2 cellular contexts compared by ENCODE assay signal in the genomic region with DNA sequence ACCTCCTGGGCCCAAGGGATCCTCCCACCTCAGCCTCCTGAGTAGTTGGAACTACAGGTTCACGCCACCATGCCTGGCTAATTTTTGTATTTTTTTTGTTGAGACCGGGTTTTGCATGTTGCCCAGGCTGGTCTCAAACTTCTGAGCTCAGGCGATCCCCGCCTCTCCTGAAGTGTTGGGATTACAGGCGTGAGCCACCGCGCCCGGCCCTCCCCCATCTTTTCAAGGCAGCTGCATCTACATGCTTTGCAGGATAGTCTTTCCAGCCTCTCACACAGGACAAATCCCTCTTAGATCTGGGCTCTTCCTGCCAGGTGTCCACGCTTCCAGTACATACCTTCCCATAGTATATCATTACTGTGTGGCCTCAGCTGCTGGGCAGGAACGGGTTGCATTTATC.
TF ChIP-seq lines count a peak whose summit lies in the region.

No MANE protein-coding gene starts in this region.

TF ChIP-seq in SK-N-SH, 30 proteins besides CTCF, POLR2A, EP300 and RAD21:
- TF ChIP-seq FOSL2 (IDR thresholded peaks at IDR 0.05; ENCODE audit: borderline replicate concordance, low read depth) (no peak), JUND (IDR thresholded peaks at IDR 0.05) (no peak), GATA2 (CRISPR knock-in tag; IDR thresholded peaks at IDR 0.05) (no peak), CHD2 (IDR thresholded peaks at IDR 0.05; ENCODE audit: low read length, partially characterized antibody) (no peak), FOXJ3 (CRISPR knock-in tag; IDR thresholded peaks at IDR 0.05) (no peak), FOXM1 (IDR thresholded peaks at IDR 0.05; ENCODE audit: low read depth) (no peak), EZH2phosphoT487 (IDR thresholded peaks at IDR 0.05; ENCODE audit: borderline replicate concordance, low read depth) (no peak), GABPA (IDR thresholded peaks at IDR 0.05; ENCODE audit: low read depth) (no peak), TCF12 (IDR thresholded peaks at IDR 0.05) (no peak), NFIC (IDR thresholded peaks at IDR 0.05; ENCODE audit: borderline replicate concordance) (no peak), YY1 (IDR thresholded peaks at IDR 0.05; ENCODE audit: low read depth) (no peak), SMC3 (IDR thresholded peaks at IDR 0.05; ENCODE audit: low read depth, low read length) (no peak), MXI1 (IDR thresholded peaks at IDR 0.05; ENCODE audit: low read depth, low read length) (no peak), NRF1 (IDR thresholded peaks at IDR 0.05; ENCODE audit: low read depth, low read length) (no peak)
- TF ChIP-seq, protein P1, sequence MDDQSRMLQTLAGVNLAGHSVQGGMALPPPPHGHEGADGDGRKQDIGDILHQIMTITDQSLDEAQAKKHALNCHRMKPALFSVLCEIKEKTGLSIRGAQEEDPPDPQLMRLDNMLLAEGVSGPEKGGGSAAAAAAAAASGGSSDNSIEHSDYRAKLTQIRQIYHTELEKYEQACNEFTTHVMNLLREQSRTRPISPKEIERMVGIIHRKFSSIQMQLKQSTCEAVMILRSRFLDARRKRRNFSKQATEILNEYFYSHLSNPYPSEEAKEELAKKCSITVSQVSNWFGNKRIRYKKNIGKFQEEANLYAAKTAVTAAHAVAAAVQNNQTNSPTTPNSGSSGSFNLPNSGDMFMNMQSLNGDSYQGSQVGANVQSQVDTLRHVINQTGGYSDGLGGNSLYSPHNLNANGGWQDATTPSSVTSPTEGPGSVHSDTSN (IDR thresholded peaks at IDR 0.05), result no peak
- TF ChIP-seq, protein P2, sequence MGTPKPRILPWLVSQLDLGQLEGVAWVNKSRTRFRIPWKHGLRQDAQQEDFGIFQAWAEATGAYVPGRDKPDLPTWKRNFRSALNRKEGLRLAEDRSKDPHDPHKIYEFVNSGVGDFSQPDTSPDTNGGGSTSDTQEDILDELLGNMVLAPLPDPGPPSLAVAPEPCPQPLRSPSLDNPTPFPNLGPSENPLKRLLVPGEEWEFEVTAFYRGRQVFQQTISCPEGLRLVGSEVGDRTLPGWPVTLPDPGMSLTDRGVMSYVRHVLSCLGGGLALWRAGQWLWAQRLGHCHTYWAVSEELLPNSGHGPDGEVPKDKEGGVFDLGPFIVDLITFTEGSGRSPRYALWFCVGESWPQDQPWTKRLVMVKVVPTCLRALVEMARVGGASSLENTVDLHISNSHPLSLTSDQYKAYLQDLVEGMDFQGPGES (IDR thresholded peaks at IDR 0.05; ENCODE audit: low read depth, low read length), result no peak
- TF ChIP-seq, protein P3, sequence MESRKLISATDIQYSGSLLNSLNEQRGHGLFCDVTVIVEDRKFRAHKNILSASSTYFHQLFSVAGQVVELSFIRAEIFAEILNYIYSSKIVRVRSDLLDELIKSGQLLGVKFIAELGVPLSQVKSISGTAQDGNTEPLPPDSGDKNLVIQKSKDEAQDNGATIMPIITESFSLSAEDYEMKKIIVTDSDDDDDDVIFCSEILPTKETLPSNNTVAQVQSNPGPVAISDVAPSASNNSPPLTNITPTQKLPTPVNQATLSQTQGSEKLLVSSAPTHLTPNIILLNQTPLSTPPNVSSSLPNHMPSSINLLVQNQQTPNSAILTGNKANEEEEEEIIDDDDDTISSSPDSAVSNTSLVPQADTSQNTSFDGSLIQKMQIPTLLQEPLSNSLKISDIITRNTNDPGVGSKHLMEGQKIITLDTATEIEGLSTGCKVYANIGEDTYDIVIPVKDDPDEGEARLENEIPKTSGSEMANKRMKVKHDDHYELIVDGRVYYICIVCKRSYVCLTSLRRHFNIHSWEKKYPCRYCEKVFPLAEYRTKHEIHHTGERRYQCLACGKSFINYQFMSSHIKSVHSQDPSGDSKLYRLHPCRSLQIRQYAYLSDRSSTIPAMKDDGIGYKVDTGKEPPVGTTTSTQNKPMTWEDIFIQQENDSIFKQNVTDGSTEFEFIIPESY (IDR thresholded peaks at IDR 0.05; ENCODE audit: borderline replicate concordance, low read depth), result no peak
- TF ChIP-seq, protein P4, sequence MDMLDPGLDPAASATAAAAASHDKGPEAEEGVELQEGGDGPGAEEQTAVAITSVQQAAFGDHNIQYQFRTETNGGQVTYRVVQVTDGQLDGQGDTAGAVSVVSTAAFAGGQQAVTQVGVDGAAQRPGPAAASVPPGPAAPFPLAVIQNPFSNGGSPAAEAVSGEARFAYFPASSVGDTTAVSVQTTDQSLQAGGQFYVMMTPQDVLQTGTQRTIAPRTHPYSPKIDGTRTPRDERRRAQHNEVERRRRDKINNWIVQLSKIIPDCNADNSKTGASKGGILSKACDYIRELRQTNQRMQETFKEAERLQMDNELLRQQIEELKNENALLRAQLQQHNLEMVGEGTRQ (IDR thresholded peaks at IDR 0.05; ENCODE audit: borderline replicate concordance, low read depth, low read length), result no peak
TF ChIP-seq in SK-N-SH: peak in this region for 0.

TF ChIP-seq in SK-N-SH treated with all-trans-retinoic acid at 6 μM for 48 hours, 23 proteins besides CTCF, POLR2A, EP300 and RAD21:
- TF ChIP-seq ARNTL (CRISPR knock-in tag; IDR thresholded peaks at IDR 0.05; ENCODE audit: borderline replicate concordance, low read depth) (no peak), ZNF565 (CRISPR knock-in tag; conservative IDR thresholded peaks at IDR 0.05; ENCODE audit: low read depth) (no peak), ZNF70 (CRISPR knock-in tag; IDR thresholded peaks at IDR 0.05) (no peak), ZC3H10 (CRISPR knock-in tag; IDR thresholded peaks at IDR 0.05) (no peak)
